ENCODE assay signal across 11 cellular contexts in the genomic region with DNA sequence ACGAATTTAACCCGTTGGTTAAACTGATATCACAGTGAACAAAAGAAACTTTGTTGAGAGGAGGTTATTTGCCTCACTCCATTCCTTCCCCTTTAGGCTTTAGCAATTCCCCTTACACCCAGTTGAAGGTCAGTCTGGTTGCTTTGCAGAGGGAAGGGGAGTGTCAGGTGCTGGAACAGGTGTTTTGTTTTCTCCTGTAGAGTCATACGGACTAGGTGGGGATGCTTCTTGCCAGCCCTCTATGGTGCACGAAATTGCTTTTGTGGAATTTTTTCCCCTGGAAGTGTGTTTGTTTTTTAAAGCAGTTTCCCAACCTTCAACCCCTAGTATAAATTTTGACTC. TPM values are rescaled to one million over a fixed set of nuclear protein-coding genes. Genes with fewer than 3 reads are reported as not detected.
DNase-seq lines count a peak whose midpoint lies in the region; ATAC-seq, FAIRE-seq and TF ChIP-seq lines count a peak whose summit lies in the region.
"Had no signal": no experiment of that assay in that cellular context is flagged by ENCODE, and none has a peak within 500 bp of the region (broad histone marks: within the 10 kb centered on the region; RNA-seq: fewer than 3 reads in every experiment).

No MANE protein-coding gene starts in this region.

- H3K9me3 ChIP-seq in HUES64 (ENCODE audit: insufficient read depth, low read depth, low read length) = no peaks in the 10 kb centered on the region
- no peaks in the 10 kb centered on the region for H3K9me3 ChIP-seq in K562 (replicated peaks; ENCODE audit: control insufficient read depth, insufficient read depth, low read depth, low read length)
- no peaks in the 10 kb centered on the region for H3K9me3 ChIP-seq in keratinocyte (ENCODE audit: control insufficient read depth, low read depth, low read length)
- H3K9me3 ChIP-seq in thyroid gland = no peaks in the 10 kb centered on the region

- WGBS in HUES64 = 0% methylated on average over 2 of the region's 4 CpGs
- WGBS in K562 (ENCODE audit: insufficient coverage, low coverage, missing lambda C conversion rate) = 4% methylated on average over 4 of the region's 4 CpGs
- whole genome bisulfite sequencing in thyroid gland, 2 donors = 25 to 30% methylated on average over 4 of the region's 4 CpGs

- TF ChIP-seq RAD21 in K562 (CRISPR knock-in tag; conservative IDR thresholded peaks at IDR 0.05 in 1 of 2, IDR thresholded peaks at IDR 0.05 in 1 of 2) = no peak

- FAIRE-seq in K562 (lab: Jason Lieb, UNC) (no peak), keratinocyte (lab: Jason Lieb, UNC) (no peak)
- FAIRE-seq: GM12878 had no signal

- H3K27ac ChIP-seq in HUES64 (ENCODE audit: low read depth, low read length) = peak overlapping the region; percentile 84; the same call in 1 of the 2 replicates
- no peak overlapping the region for H3K27ac ChIP-seq in K562 (ENCODE audit: extremely low read depth, low read depth, low read length)
- H3K27ac ChIP-seq in keratinocyte (ENCODE audit: control insufficient read depth, insufficient read depth, low read length) = peak overlapping the region; percentile 10
- peak overlapping the region; percentile 79 to 85 (median 84) for H3K27ac ChIP-seq in thyroid gland

- no TSS peak for BruUV-seq in K562 (replicated peaks; lab: Mats Ljungman, UMichigan)

- dilution Hi-C loops in keratinocyte (cut with MboI; ENCODE audit: extremely low pct_ligation_motif_present, low sequenced_read_pairs) = no loop called here

- H2AFZ ChIP-seq in K562 (ENCODE audit: low read depth, low read length) (no peak overlapping the region), keratinocyte (ENCODE audit: control insufficient read depth, low read length) (no peak overlapping the region)

- DNase-seq in K562 (ENCODE audit: extremely low read depth in 1 of 4, low spot score in 3 of 4) (no peak), keratinocyte (ENCODE audit: low read depth, low spot score) (no peak), thyroid gland (no peak), NCI-H2081 (lab: John Stamatoyannopoulos, UW) (no peak), NCI-H1092 treated with DMSO at 0.1 percent for 48 hours (lab: John Stamatoyannopoulos, UW) (no peak)
- DNase-seq in activated naive CD4-positive, alpha-beta T cell (lab: John Stamatoyannopoulos, UW) = no peak
- DNase-seq: activated CD4-positive, alpha-beta T cell treated with anti-CD3 and anti-CD28 coated beads for 4 hours; activated gamma-delta T cell treated with Interleukin-2 at 50 U/mL for 16 hours; stimulated activated CD4-positive, alpha-beta T cell treated with anti-CD3 and anti-CD28 coated beads, Interleukin-15, amount 100 ng/mL, for 24 hours had no signal

- CTCF ChIA-PET in K562 (lab: Yijun Ruan, JAX; ENCODE audit: low intra/inter-chr PET ratio) = no interaction called here

- H3K27me3 ChIP-seq in HUES64 (ENCODE audit: insufficient read depth, low read length) (no peaks in the 10 kb centered on the region), K562 (ENCODE audit: control insufficient read depth in 2 of 2, insufficient read depth in 2 of 2, low read length in 2 of 2) (no peaks in the 10 kb centered on the region), keratinocyte (ENCODE audit: control insufficient read depth, extremely low read depth, insufficient read depth, low read length) (no peaks in the 10 kb centered on the region), thyroid gland (no peaks in the 10 kb centered on the region)

- TF ChIP-seq POLR2A in K562 (conservative IDR thresholded peaks at IDR 0.05) (no peak), thyroid gland (IDR thresholded peaks at IDR 0.05) (no peak)

- TF ChIP-seq CTCF in K562 (IDR thresholded peaks at IDR 0.05 in 2 of 3, conservative IDR thresholded peaks at IDR 0.05 in 1 of 3; ENCODE audit: insufficient read depth in 2 of 3, low read depth in 1 of 3, low read length in 3 of 3) (no peak), keratinocyte (optimal IDR thresholded peaks at IDR 0.05 in 1 of 3, IDR thresholded peaks at IDR 0.05 in 1 of 3, conservative IDR thresholded peaks at IDR 0.05 in 1 of 3; ENCODE audit: extremely low read depth in 1 of 3, insufficient read depth in 2 of 3, low read length in 3 of 3) (no peak), thyroid gland (IDR thresholded peaks at IDR 0.05) (no peak)

- H3K4me2 ChIP-seq in K562 (ENCODE audit: insufficient read depth, low read length) (no peak overlapping the region), keratinocyte (ENCODE audit: control insufficient read depth, extremely low read depth, insufficient read depth, low read depth, low read length) (no peak overlapping the region)

- H3K4me1 ChIP-seq in HUES64 (ENCODE audit: insufficient read depth, low read length) (peaks cover 73% of the 10 kb centered on the region), K562 (replicated peaks in 1 of 2; ENCODE audit: control insufficient read depth in 2 of 2, insufficient read depth in 2 of 2, low read length in 2 of 2) (no peaks in the 10 kb centered on the region; a peak in 1 of 5 replicates), keratinocyte (ENCODE audit: control insufficient read depth, extremely low read depth, insufficient read depth, low read length) (peaks cover 20% of the 10 kb centered on the region), thyroid gland (peaks cover 16 to 53% of the 10 kb centered on the region in 2 donors)

- in situ Hi-C loops in K562 (cut with MboI) = no loop called here

- H4K20me1 ChIP-seq in K562 (replicated peaks; ENCODE audit: control insufficient read depth, insufficient read depth, low read length) (peaks cover 17% of the 10 kb centered on the region; the same call in 1 of the 2 replicates), keratinocyte (ENCODE audit: control insufficient read depth, extremely low read depth, insufficient read depth, low read length) (no peaks in the 10 kb centered on the region)

- TF ChIP-seq EP300 in K562 (IDR thresholded peaks at IDR 0.05; ENCODE audit: low read length) = no peak

- H3K9me1 ChIP-seq in K562 (ENCODE audit: control insufficient read depth, insufficient read depth, low read length) (no peaks in the 10 kb centered on the region), keratinocyte (ENCODE audit: control insufficient read depth, extremely low read depth, insufficient read depth, low read length) (no peaks in the 10 kb centered on the region)

- intact Hi-C loops in K562 (cut with micrococcal nuclease) = no loop called here
- intact Hi-C loops in thyroid gland (cut with DNase I) = no loop called here

- POLR2A ChIA-PET in K562 (lab: Yijun Ruan, JAX) = interaction anchor here (1.0 kb wide), 1 partner anchor 10 kb away, joined by 5 read pairs; no protein-coding TSS in a partner anchor

- peaks cover 26% of the 10 kb centered on the region for H3K36me3 ChIP-seq in HUES64 (ENCODE audit: insufficient read depth, low read length)
- no peaks in the 10 kb centered on the region; the same call in 2 of the 3 replicates for H3K36me3 ChIP-seq in K562 (ENCODE audit: control insufficient read depth, insufficient read depth, low read length)
- H3K36me3 ChIP-seq in keratinocyte (ENCODE audit: control insufficient read depth in 2 of 2, extremely low read depth in 1 of 2, insufficient read depth in 2 of 2, low read length in 2 of 2) = no peaks in the 10 kb centered on the region
- no peaks in the 10 kb centered on the region for H3K36me3 ChIP-seq in thyroid gland

- peak overlapping the region; percentile 36 for H3K4me3 ChIP-seq in HUES64 (ENCODE audit: low read length)
- H3K4me3 ChIP-seq in K562 = no peak overlapping the region
- no peak overlapping the region for H3K4me3 ChIP-seq in keratinocyte (ENCODE audit: control insufficient read depth in 2 of 3, extremely low read depth in 1 of 3, insufficient read depth in 2 of 3, low read depth in 1 of 3, low read length in 3 of 3)
- no peak overlapping the region for H3K4me3 ChIP-seq in thyroid gland (replicated peaks in 1 of 3)
- H3K4me3 ChIP-seq: GM12878 had no signal

- H3K79me2 ChIP-seq in K562 (ENCODE audit: control insufficient read depth, insufficient read depth, low read length) (no peaks in the 10 kb centered on the region), keratinocyte (ENCODE audit: control insufficient read depth, insufficient read depth, low read length) (no peaks in the 10 kb centered on the region)

- no peak for ATAC-seq in K562
- ATAC-seq: GM12878 had no signal

- peak overlapping the region; percentile 52 for H3K9ac ChIP-seq in HUES64 (ENCODE audit: low read depth, low read length)
- no peak overlapping the region for H3K9ac ChIP-seq in K562 (ENCODE audit: insufficient read depth in 1 of 2, low read depth in 2 of 2, low read length in 2 of 2)
- H3K9ac ChIP-seq in keratinocyte (ENCODE audit: control insufficient read depth, extremely low read depth, insufficient read depth, low read length) = no peak overlapping the region

RNA-seq across cellular contexts. Expression of a gene that starts 33.1 kb away (rescaled TPM):
- 26.2 TPM for polyA plus RNA-seq in HUES64 (2013, experiment 1 of 2)
- polyA plus RNA-seq in HUES64 (2013, experiment 2 of 2) = 28.5 TPM
- total RNA-seq in K562 (2011; cell fraction: chromatin; rRNA removed; ENCODE audit: low replicate concordance) = 6.5 and 9.0 TPM in 2 replicates
- 4.2 and 4.3 TPM in 2 replicates for total RNA-seq in K562 (2011; cell fraction: nucleolus; rRNA removed)
- total RNA-seq in K562 (2011; cell fraction: nucleoplasm; rRNA removed) = 5.1 and 5.2 TPM in 2 replicates
- total RNA-seq in K562 (2014; rRNA removed) = 4.3 and 4.5 TPM in 2 replicates
- total RNA-seq in K562 (2014; rRNA removed; fragmentation: Illumina TruSeq; extraction: Trizol) = 9.9 and 12.9 TPM in 2 replicates
- 5.4 and 9.2 TPM in 2 replicates for total RNA-seq in K562 (2015; rRNA removed; fragmentation: Illumina TruSeq; extraction: Trizol)
- 8.2 and 8.7 TPM in 2 replicates for total RNA-seq in K562 (2021)
- polyA plus RNA-seq in K562 (2011; rRNA removed) = 10.4 and 11.9 TPM in 2 replicates
- polyA plus RNA-seq in K562 (2011; cell fraction: cytosol; rRNA removed) = 4.6 and 8.8 TPM in 2 replicates
- polyA plus RNA-seq in K562 (2011; cell fraction: nucleus; rRNA removed) = 6.6 and 7.7 TPM in 2 replicates
- 6.1 and 6.4 TPM in 2 replicates for polyA plus RNA-seq in K562 (2012)
- polyA plus RNA-seq in K562 (2014; fragmentation: Illumina TruSeq; extraction: Trizol) = 10.6 and 15.7 TPM in 2 replicates
- polyA plus RNA-seq in K562 (2014; fragmentation: Nextera tagmentation; extraction: Ambion mirVana) = 1 to 10 TPM; 3.1 TPM
- 6.8 and 8.8 TPM in 2 replicates for polyA plus RNA-seq in K562 (2014; rRNA removed)
- polyA minus RNA-seq in K562 (2011; rRNA and poly(A)+ RNA removed) = 9.7 and 11.6 TPM in 2 replicates
- 2.3 and 6.9 TPM in 2 replicates for polyA minus RNA-seq in K562 (2011; cell fraction: cytosol; rRNA and poly(A)+ RNA removed)
- polyA minus RNA-seq in K562 (2011; cell fraction: nucleus; rRNA and poly(A)+ RNA removed) = 1.3 and 4.4 TPM in 2 replicates
- 5.9 to 10.1 TPM (median 8.7 TPM) in 3 replicates for polyA plus RNA-seq in keratinocyte
- 11.7 TPM for polyA plus RNA-seq in keratinocyte (2011; ENCODE audit: low read depth)
- polyA plus RNA-seq in keratinocyte (2011; cell fraction: cytosol; rRNA removed) = 5.4 and 8.1 TPM in 2 replicates
- polyA plus RNA-seq in keratinocyte (2011; cell fraction: nucleus; rRNA removed) = 6.2 and 6.8 TPM in 2 replicates
- 5.0 and 6.5 TPM in 2 replicates for polyA plus RNA-seq in keratinocyte (2012; ENCODE audit: low replicate concordance)
- polyA minus RNA-seq in keratinocyte = 5.0 to 11.3 TPM (median 5.9 TPM) in 3 replicates
- 1.3 TPM for polyA minus RNA-seq in keratinocyte (2011; cell fraction: cytosol; rRNA and poly(A)+ RNA removed)
- polyA minus RNA-seq in keratinocyte (2011; cell fraction: nucleus; rRNA and poly(A)+ RNA removed) = 1.6 and 6.4 TPM in 2 replicates
- 10 to 100 TPM; 31.4 to 79.5 (median 61.9) TPM for total RNA-seq in thyroid gland

RNA-seq across cellular contexts. Expression of a gene that starts 54.6 kb away (rescaled TPM):
- 19.9 TPM for polyA plus RNA-seq in HUES64 (2013, experiment 1 of 2)
- polyA plus RNA-seq in HUES64 (2013, experiment 2 of 2) = 14.1 TPM
- total RNA-seq in K562 (2011; cell fraction: chromatin; rRNA removed; ENCODE audit: low replicate concordance) = 0.16 and 0.32 TPM in 2 replicates
- not detected in 2 replicates for total RNA-seq in K562 (2011; cell fraction: nucleolus; rRNA removed)
- total RNA-seq in K562 (2011; cell fraction: nucleoplasm; rRNA removed) = not detected in 2 replicates
- total RNA-seq in K562 (2014; rRNA removed) (not detected in 2 replicates), K562 (2014; rRNA removed; fragmentation: Illumina TruSeq; extraction: Trizol) (not detected in 2 replicates), K562 (2015; rRNA removed; fragmentation: Illumina TruSeq; extraction: Trizol) (not detected in 2 replicates), K562 (2021) (0.09 TPM in 1 of 2 replicates, not detected in the other), thyroid gland (not detected)
- polyA plus RNA-seq in K562 (2011; rRNA removed) (0.07 TPM in 1 of 2 replicates, not detected in the other), K562 (2014; fragmentation: Illumina TruSeq; extraction: Trizol) (not detected in 2 replicates), K562 (2014; fragmentation: Nextera tagmentation; extraction: Ambion mirVana) (not detected), K562 (2014; rRNA removed) (not detected in 2 replicates), keratinocyte (4.4 to 22.1 TPM (median 7.2 TPM) in 3 replicates)
- 0.06 TPM in 1 of 2 replicates, not detected in the other for polyA plus RNA-seq in K562 (2011; cell fraction: cytosol; rRNA removed)
- 0.15 and 0.21 TPM in 2 replicates for polyA plus RNA-seq in K562 (2011; cell fraction: nucleus; rRNA removed)
- polyA plus RNA-seq in K562 (2012) = not detected in 2 replicates
- polyA minus RNA-seq in K562 (2011; rRNA and poly(A)+ RNA removed) = not detected in 2 replicates
- polyA minus RNA-seq in K562 (2011; cell fraction: cytosol; rRNA and poly(A)+ RNA removed) = not detected in 2 replicates
- polyA minus RNA-seq in K562 (2011; cell fraction: nucleus; rRNA and poly(A)+ RNA removed) = not detected in 2 replicates
- polyA plus RNA-seq in keratinocyte (2011; ENCODE audit: low read depth) = 8.2 TPM
- 6.3 and 8.3 TPM in 2 replicates for polyA plus RNA-seq in keratinocyte (2011; cell fraction: cytosol; rRNA removed)
- polyA plus RNA-seq in keratinocyte (2011; cell fraction: nucleus; rRNA removed) = 33.4 and 52.7 TPM in 2 replicates
- polyA plus RNA-seq in keratinocyte (2012; ENCODE audit: low replicate concordance) = 3.0 and 15.0 TPM in 2 replicates
- 5.1 to 30.3 TPM (median 8.7 TPM) in 3 replicates for polyA minus RNA-seq in keratinocyte
- 8.4 TPM for polyA minus RNA-seq in keratinocyte (2011; cell fraction: cytosol; rRNA and poly(A)+ RNA removed)
- 13.8 and 22.4 TPM in 2 replicates for polyA minus RNA-seq in keratinocyte (2011; cell fraction: nucleus; rRNA and poly(A)+ RNA removed)
